In genomic region chr21:36388835-36389234, GRCh38 we compare ENCODE assay signal across 9 cellular contexts. TPM values are rescaled to one million over a fixed set of nuclear protein-coding genes. Genes with fewer than 3 reads are reported as not detected.
DNase-seq lines count a peak whose midpoint lies in the region; ATAC-seq and TF ChIP-seq lines count a peak whose summit lies in the region.
"Had no signal": no experiment of that assay in that cellular context is flagged by ENCODE, and none has a peak within 500 bp of the region (broad histone marks: within the 10 kb centered on the region; RNA-seq: fewer than 3 reads in every experiment).

No MANE protein-coding gene starts in this region.

- H3K9ac ChIP-seq in skeletal muscle satellite cell (ENCODE audit: low read depth, low read length), result no peak overlapping the region

- DNase-seq in T47D (ENCODE audit: low read depth in 1 of 2, low spot score in 1 of 2), result peak; percentile 14 to 31
- DNase-seq in breast epithelium (ENCODE audit: low spot score in 2 of 2), result no peak
- no peak for DNase-seq in RWPE2 (ENCODE audit: low spot score)
- DNase-seq in glomerular visceral epithelial cell (ENCODE audit: extremely low spot score), result peak; percentile 73
- no peak for DNase-seq in SHP77 (lab: John Stamatoyannopoulos, UW)
- DNase-seq in NCI-H510A (lab: John Stamatoyannopoulos, UW), result no peak
- DNase-seq: esophagus squamous epithelium had no signal

- H3K4me3 ChIP-seq in breast epithelium (no peak overlapping the region), RWPE2 (ENCODE audit: severe bottlenecking) (no peak overlapping the region), skeletal muscle satellite cell (ENCODE audit: low read length) (no peak overlapping the region)
- H3K4me3 ChIP-seq: esophagus squamous epithelium had no signal

- peak overlapping the region; percentile 56 for H3K4me2 ChIP-seq in skeletal muscle satellite cell (ENCODE audit: low read length)

- in situ Hi-C loops in T47D (cut with HindIII; ENCODE audit: low pct_unique_long_range_greater_than_20kb, low sequenced_read_pairs), result no loop called here

- intact Hi-C loops in breast epithelium (cut with DNase I; ENCODE audit: low total_unique reads), result no loop called here

- ATAC-seq in RWPE2 (ENCODE audit: low read depth) (peak; percentile 40; the same call in 2 of the 3 replicates), HG03439 (IDR thresholded peaks at IDR 0.05; ENCODE audit: unreplicated experiment) (no peak)

- TF ChIP-seq POLR2A in breast epithelium (IDR thresholded peaks at IDR 0.05), result no peak

- H3K36me3 ChIP-seq in breast epithelium (no peaks in the 10 kb centered on the region), RWPE2 (ENCODE audit: low read depth) (peaks cover 38% of the 10 kb centered on the region), skeletal muscle satellite cell (ENCODE audit: insufficient read depth, low read length) (peaks cover 2% of the 10 kb centered on the region)

- H3K9me3 ChIP-seq in breast epithelium, result peaks cover 0 to 7% of the 10 kb centered on the region in 2 donors
- H3K9me3 ChIP-seq in RWPE2 (ENCODE audit: severe bottlenecking), result no peaks in the 10 kb centered on the region
- H3K9me3 ChIP-seq in skeletal muscle satellite cell (replicated peaks; ENCODE audit: low read length), result no peaks in the 10 kb centered on the region
- H3K9me3 ChIP-seq: esophagus squamous epithelium had no signal

- H3K27me3 ChIP-seq in breast epithelium (no peaks in the 10 kb centered on the region), RWPE2 (ENCODE audit: insufficient read depth, poor library complexity, severe bottlenecking) (no peaks in the 10 kb centered on the region), skeletal muscle satellite cell (ENCODE audit: control insufficient read depth, insufficient read depth, low read length) (no peaks in the 10 kb centered on the region)
- H3K27me3 ChIP-seq: esophagus squamous epithelium had no signal

- H3K27ac ChIP-seq in breast epithelium (no peak overlapping the region), RWPE2 (ENCODE audit: poor library complexity, severe bottlenecking) (no peak overlapping the region)
- H3K27ac ChIP-seq: esophagus squamous epithelium had no signal

- no peaks in the 10 kb centered on the region for H3K4me1 ChIP-seq in breast epithelium
- H3K4me1 ChIP-seq in RWPE2 (ENCODE audit: insufficient read depth, poor library complexity, severe bottlenecking), result no peaks in the 10 kb centered on the region
- peaks cover 9% of the 10 kb centered on the region for H3K4me1 ChIP-seq in skeletal muscle satellite cell (ENCODE audit: control insufficient read depth, insufficient read depth, low read length)

- no peak for TF ChIP-seq CTCF in breast epithelium (IDR thresholded peaks at IDR 0.05)
- TF ChIP-seq CTCF in RWPE2 (IDR thresholded peaks at IDR 0.05; ENCODE audit: poor library complexity, severe bottlenecking), result no peak

RNA-seq across cellular contexts. Expression of gene CHAF1B, which starts 3.6 kb away (rescaled TPM):
- total RNA-seq in breast epithelium, result 1 to 10 TPM in 2 of 3 donors, under 1 TPM in 1; 0.64 to 2.8 (median 1.6) TPM
- total RNA-seq in skeletal muscle satellite cell (2012; rRNA removed), result 3.5 and 4.3 TPM in 2 replicates

Comparison
In these comparisons a context has a peak if more than half of its experiments do, and no peak if none do; other contexts are left out.
1. DNase-seq: peak in T47D (2 of 2) and glomerular visceral epithelial cell (single experiment); none in breast epithelium (0 of 2), RWPE2 (single experiment), SHP77 (0 of 2) and NCI-H510A (single experiment).